Comparison of ENCODE assay signal across 9 cellular contexts in genomic region chr3:108388136-108389132, GRCh38.
DNase-seq lines count a peak whose midpoint lies in the region; ATAC-seq, FAIRE-seq and TF ChIP-seq lines count a peak whose summit lies in the region.
"Had no signal": no experiment of that assay in that cellular context is flagged by ENCODE, and none has a peak within 500 bp of the region (broad histone marks: within the 10 kb centered on the region; RNA-seq: fewer than 3 reads in every experiment).

No MANE protein-coding gene starts in this region.

- H4K8ac ChIP-seq in H1 (ENCODE audit: extremely low read depth, insufficient read depth, low read length) = no peak overlapping the region
- H4K8ac ChIP-seq in mesenchymal stem cell (ENCODE audit: low read length) = no peak overlapping the region

- intact Hi-C loops in posterior vena cava (cut with DNase I) = no loop called here

- ATAC-seq in GM18907 (IDR thresholded peaks at IDR 0.05; ENCODE audit: unreplicated experiment) = peak; percentile 77
- peak; percentile 72 for ATAC-seq in HG02678 (IDR thresholded peaks at IDR 0.05; ENCODE audit: unreplicated experiment)

- H2AFZ ChIP-seq in H1 (ENCODE audit: low read length) = no peak overlapping the region; the same call in 1 of the 2 replicates
- H2AFZ ChIP-seq in mesenchymal stem cell (ENCODE audit: low read depth, low read length) = no peak overlapping the region
- H2AFZ ChIP-seq: parathyroid adenoma had no signal

- no peaks in the 10 kb centered on the region for H3K79me2 ChIP-seq in H1 (ENCODE audit: control insufficient read depth in 1 of 2, insufficient read depth in 2 of 2, low read length in 2 of 2)
- H3K79me2 ChIP-seq: parathyroid adenoma had no signal

- H2BK12ac ChIP-seq in H1 (ENCODE audit: low read depth, low read length) = no peak overlapping the region; the same call in 1 of the 2 replicates
- H2BK12ac ChIP-seq in mesenchymal stem cell (ENCODE audit: low read length in 2 of 2) = no peak overlapping the region

- H3K18ac ChIP-seq in H1 (ENCODE audit: extremely low read depth, low read length) (no peak overlapping the region), mesenchymal stem cell (ENCODE audit: low read depth in 1 of 2, low read length in 2 of 2) (no peak overlapping the region)

- CTCF ChIA-PET in H1 (lab: Charles Lee; ENCODE audit: partially characterized antibody) = interaction anchor here (0.5 to 1.4 kb wide), 2 partner anchors 117 to 235 kb away, joined by 3 to 4 read pairs; no protein-coding TSS in a partner anchor

- POLR2A ChIA-PET in H1 (lab: Charles Lee; ENCODE audit: partially characterized antibody) = no interaction called here

- H3K4me2 ChIP-seq in H1 (ENCODE audit: insufficient read depth in 1 of 2, low read depth in 2 of 2, low read length in 2 of 2) (no peak overlapping the region), mesenchymal stem cell (ENCODE audit: low read length, poor library complexity, severe bottlenecking) (no peak overlapping the region)

- no peak overlapping the region for H4K91ac ChIP-seq in H1 (replicated peaks; ENCODE audit: insufficient read length, low read length)
- no peak overlapping the region for H4K91ac ChIP-seq in mesenchymal stem cell (ENCODE audit: low read length)

- H2BK5ac ChIP-seq in H1 (ENCODE audit: low read depth, low read length) (no peak overlapping the region), mesenchymal stem cell (ENCODE audit: low read depth, low read length, poor library complexity, severe bottlenecking) (no peak overlapping the region)

- H3K9ac ChIP-seq in H1 (replicated peaks in 1 of 4; ENCODE audit: extremely low read depth in 1 of 4, low read depth in 3 of 4, low read length in 3 of 4) = no peak overlapping the region
- H3K9ac ChIP-seq in mesenchymal stem cell (ENCODE audit: low read length) = no peak overlapping the region
- H3K9ac ChIP-seq: parathyroid adenoma had no signal

- FAIRE-seq in H1 (lab: Jason Lieb, UNC) = no peak

- H2BK120ac ChIP-seq in H1 (replicated peaks; ENCODE audit: low read depth, low read length) = no peak overlapping the region
- H2BK120ac ChIP-seq in mesenchymal stem cell (ENCODE audit: low read depth, low read length) = no peak overlapping the region

- no peak overlapping the region for H3K23ac ChIP-seq in H1 (ENCODE audit: insufficient read length)
- no peak overlapping the region for H3K23ac ChIP-seq in mesenchymal stem cell (ENCODE audit: low read length in 2 of 2)

- no peak overlapping the region for H3K27ac ChIP-seq in H1 (ENCODE audit: low read depth, low read length)
- no peak overlapping the region for H3K27ac ChIP-seq in mesenchymal stem cell (ENCODE audit: low read length, poor library complexity, severe bottlenecking)
- H3K27ac ChIP-seq: parathyroid adenoma had no signal

- DNase-seq in NCI-H1417 (lab: John Stamatoyannopoulos, UW) (peak; percentile 67 to 97 (median 86)), H1 (ENCODE audit: low read depth in 1 of 2, low spot score in 2 of 2) (no peak), posterior vena cava (ENCODE audit: low spot score) (no peak), NCI-H524 (lab: John Stamatoyannopoulos, UW) (no peak), mesenchymal stem cell (no peak), HCEC 1CT (no peak)

- H3K4me3 ChIP-seq in H1 (ENCODE audit: extremely low read depth in 1 of 4, insufficient read depth in 2 of 4, low read depth in 3 of 4, low read length in 4 of 4) (no peak overlapping the region), mesenchymal stem cell (ENCODE audit: insufficient read depth in 1 of 2, low read depth in 1 of 2, low read length in 2 of 2) (no peak overlapping the region)

- H4K20me1 ChIP-seq in H1 (replicated peaks in 1 of 2; ENCODE audit: control insufficient read depth in 1 of 2, insufficient read depth in 2 of 2, low read length in 2 of 2) = no peaks in the 10 kb centered on the region

- WGBS in H1 (ENCODE audit: extremely low coverage in 1 of 2, insufficient coverage in 1 of 2, insufficient read length in 1 of 2, insufficient replicate concordance in 2 of 2, low coverage in 1 of 2, low lambda C conversion rate in 2 of 2, missing lambda C conversion rate in 1 of 2), 2 experiments = 79% methylated on average over 12 of the region's 12 CpGs; no CpG with 5 or more reads in 1 of the 2 experiments
- WGBS in mesenchymal stem cell = 88% methylated on average over 12 of the region's 12 CpGs

- H3K36me3 ChIP-seq in H1 (ENCODE audit: control insufficient read depth in 2 of 4, insufficient read depth in 4 of 4, low read length in 3 of 4) (no peaks in the 10 kb centered on the region), mesenchymal stem cell (ENCODE audit: control insufficient read depth in 1 of 2, insufficient read depth in 2 of 2, low read depth in 1 of 2, low read length in 2 of 2) (no peaks in the 10 kb centered on the region)

- TF ChIP-seq RAD21 in H1 (IDR thresholded peaks at IDR 0.05 in 1 of 2, conservative IDR thresholded peaks at IDR 0.05 in 1 of 2; ENCODE audit: low read depth in 2 of 2, low read length in 2 of 2) = no peak

- H3K4ac ChIP-seq in H1 (replicated peaks; ENCODE audit: insufficient read length, low read depth, low read length) = no peak overlapping the region
- no peak overlapping the region for H3K4ac ChIP-seq in mesenchymal stem cell (ENCODE audit: low read depth in 1 of 2, low read length in 2 of 2)

- TF ChIP-seq CTCF in H1 (IDR thresholded peaks at IDR 0.05; ENCODE audit: control extremely low read depth in 1 of 3, insufficient read depth in 1 of 3, low read depth in 1 of 3, low read length in 3 of 3) = no peak

- H3K27me3 ChIP-seq in H1 (replicated peaks in 1 of 4; ENCODE audit: control insufficient read depth in 3 of 4, extremely low read depth in 1 of 4, insufficient read depth in 3 of 4, low read length in 3 of 4) = no peaks in the 10 kb centered on the region
- peaks cover 0 to 21% of the 10 kb centered on the region in 2 experiments for H3K27me3 ChIP-seq in mesenchymal stem cell (ENCODE audit: control insufficient read depth in 1 of 2, insufficient read depth in 1 of 2, low read length in 2 of 2)

- H3K9me3 ChIP-seq in H1 (ENCODE audit: insufficient read depth in 2 of 2, low read depth in 1 of 2, low read length in 1 of 2) (no peaks in the 10 kb centered on the region), mesenchymal stem cell (ENCODE audit: control insufficient read depth, low read length) (no peaks in the 10 kb centered on the region)

- no peak for TF ChIP-seq EP300 in H1 (IDR thresholded peaks at IDR 0.05; ENCODE audit: borderline replicate concordance in 1 of 2, low read depth in 2 of 2, low read length in 2 of 2)

- no peak for TF ChIP-seq POLR2A in H1 (IDR thresholded peaks at IDR 0.05; ENCODE audit: control extremely low read depth in 1 of 2, low read depth in 2 of 2, low read length in 2 of 2)

- no peak overlapping the region for H3K56ac ChIP-seq in H1 (replicated peaks; ENCODE audit: insufficient read length, low read depth, low read length)

- no peaks in the 10 kb centered on the region for H3K23me2 ChIP-seq in H1 (ENCODE audit: low read depth, low read length)

- H2BK15ac ChIP-seq in H1 (ENCODE audit: low read length) (no peak overlapping the region), mesenchymal stem cell (ENCODE audit: low read depth, poor library complexity, severe bottlenecking) (no peak overlapping the region)

- peak overlapping the region; percentile 49; the same call in 1 of the 2 replicates for H2BK20ac ChIP-seq in H1 (ENCODE audit: low read length)

- H2AK5ac ChIP-seq in H1 (ENCODE audit: low read depth, low read length) = no peak overlapping the region
- no peak overlapping the region for H2AK5ac ChIP-seq in mesenchymal stem cell (ENCODE audit: low read length, severe bottlenecking)

- H3K14ac ChIP-seq in H1 (ENCODE audit: insufficient read length) = no peak overlapping the region
- no peak overlapping the region for H3K14ac ChIP-seq in mesenchymal stem cell (ENCODE audit: low read length in 2 of 2)

- no peak overlapping the region for H4K5ac ChIP-seq in H1 (ENCODE audit: insufficient read length, low read depth, low read length)

- H3K79me1 ChIP-seq in H1 (ENCODE audit: low read depth, low read length) (no peaks in the 10 kb centered on the region), mesenchymal stem cell (replicated peaks; ENCODE audit: low read length, poor library complexity, severe bottlenecking) (no peaks in the 10 kb centered on the region)

- H3K4me1 ChIP-seq in H1 (replicated peaks in 1 of 4; ENCODE audit: control insufficient read depth in 3 of 4, insufficient read depth in 4 of 4, low read length in 3 of 4) = peaks cover 0 to 7% (median 4%) of the 10 kb centered on the region in 4 experiments; a peak in 3 of 7 replicates
- no peaks in the 10 kb centered on the region for H3K4me1 ChIP-seq in mesenchymal stem cell (ENCODE audit: control insufficient read depth, insufficient read depth, low read depth, low read length)
- H3K4me1 ChIP-seq: parathyroid adenoma had no signal

TF ChIP-seq in H1, 55 proteins besides CTCF, POLR2A, EP300 and RAD21:
- TF ChIP-seq CEBPB (IDR thresholded peaks at IDR 0.05; ENCODE audit: low read depth, low read length) (0 out of 2 replicates have a peak, but pooled peaks have one; percentile 56), BCL11A (IDR thresholded peaks at IDR 0.05; ENCODE audit: low read depth in 2 of 2, low read length in 2 of 2) (no peak)

Comparison
In these comparisons a context has a peak if more than half of its experiments do, and no peak if none do; other contexts are left out.
1. DNase-seq: peak in NCI-H1417 (3 of 3); none in H1 (0 of 2), posterior vena cava (single experiment), NCI-H524 (0 of 2), mesenchymal stem cell (single experiment) and HCEC 1CT (single experiment).